Comparison of ENCODE assay signal across 1 cellular context in genomic region chr17:38443356-38444026, GRCh38.
TF ChIP-seq lines count a peak whose summit lies in the region.

No MANE protein-coding gene starts in this region.

TF ChIP-seq in HepG2, 621 proteins besides CTCF, POLR2A, EP300 and RAD21 (continued from another document):
- no peak for TF ChIP-seq HNF1A (IDR thresholded peaks at IDR 0.05; ENCODE audit: low read depth)
- TF ChIP-seq HNF1A (CRISPR knock-in tag; IDR thresholded peaks at IDR 0.05; ENCODE audit: borderline replicate concordance), result no peak
- TF ChIP-seq MTA1 (CRISPR knock-in tag; IDR thresholded peaks at IDR 0.05; ENCODE audit: borderline replicate concordance), result 0 out of 2 replicates have a peak, but pooled peaks have one; percentile 5
- TF ChIP-seq ZNF556 (CRISPR knock-in tag; IDR thresholded peaks at IDR 0.05; ENCODE audit: borderline replicate concordance), result no peak
- TF ChIP-seq FOXP1 (IDR thresholded peaks at IDR 0.05), result no peak
- no peak for TF ChIP-seq FOXP1 (CRISPR knock-in tag; IDR thresholded peaks at IDR 0.05)
- TF ChIP-seq PAX8 (CRISPR knock-in tag; IDR thresholded peaks at IDR 0.05; ENCODE audit: borderline replicate concordance), result no peak
- no peak for TF ChIP-seq NFE2L2 (IDR thresholded peaks at IDR 0.05; ENCODE audit: low read length)
- 0 out of 2 replicates have a peak, but pooled peaks have one; percentile 37 for TF ChIP-seq ZZZ3 (CRISPR knock-in tag; IDR thresholded peaks at IDR 0.05; ENCODE audit: borderline replicate concordance)
- TF ChIP-seq FOXO4 (CRISPR knock-in tag; conservative IDR thresholded peaks at IDR 0.05), result no peak
- TF ChIP-seq TEAD2 (CRISPR knock-in tag; IDR thresholded peaks at IDR 0.05), result no peak
- no peak for TF ChIP-seq ZFYVE20 (CRISPR knock-in tag; IDR thresholded peaks at IDR 0.05; ENCODE audit: borderline replicate concordance, low read depth)
- no peak for TF ChIP-seq ZNF619 (CRISPR knock-in tag; IDR thresholded peaks at IDR 0.05)
- no peak for TF ChIP-seq ZNF205 (CRISPR knock-in tag; IDR thresholded peaks at IDR 0.05)
